ENCODE assay signal across 24 cellular contexts in the genomic region with DNA sequence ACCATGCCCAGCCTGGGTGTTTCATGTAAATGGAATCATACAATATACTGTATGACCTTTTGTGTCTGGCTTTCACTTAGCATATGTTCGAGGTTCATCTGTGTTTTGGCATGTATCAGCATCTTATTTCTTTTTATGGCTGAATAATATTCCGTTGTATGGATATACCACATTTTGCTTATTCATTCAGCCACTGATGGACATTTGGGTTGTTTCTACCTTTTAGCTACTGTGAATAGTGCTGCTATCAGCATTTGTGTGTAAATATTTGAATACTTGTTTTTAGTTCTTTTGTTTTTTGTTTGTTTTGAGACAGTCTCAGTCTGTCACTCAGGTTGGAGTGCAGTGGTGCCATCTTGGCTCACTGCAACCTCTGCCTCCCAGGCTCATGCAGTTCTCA.
"Had no signal": no experiment of that assay in that cellular context is flagged by ENCODE, and none has a peak within 500 bp of the region (broad histone marks: within the 10 kb centered on the region; RNA-seq: fewer than 3 reads in every experiment).

No MANE protein-coding gene starts in this region.

- H3K4me2 ChIP-seq: neural progenitor cell had no signal

- H3K4me3 ChIP-seq: neural progenitor cell, ovary, psoas muscle, right lobe of liver, sigmoid colon, stomach, thoracic aorta, thyroid gland, tibial nerve, upper lobe of left lung, vagina had no signal

- H3K9me3 ChIP-seq: ovary, psoas muscle, right lobe of liver, sigmoid colon, stomach, thoracic aorta, thyroid gland, tibial nerve, upper lobe of left lung, vagina had no signal

- H3K27me3 ChIP-seq: neural progenitor cell, ovary, right lobe of liver, sigmoid colon, stomach, thyroid gland, tibial nerve, upper lobe of left lung, vagina had no signal

- H3K27ac ChIP-seq: neural progenitor cell, ovary, parathyroid adenoma, psoas muscle, right lobe of liver, sigmoid colon, stomach, thoracic aorta, thyroid gland, tibial nerve, upper lobe of left lung, vagina had no signal

- ATAC-seq: natural killer cell; right cardiac atrium; stimulated activated memory B cell treated with anti-CD40 and anti-IgM and Interleukin-4, amounts not matched to agents 10 μg/mL and 1 μg/mL and 100 μg/mL, for 72 hours had no signal

- H3K36me3 ChIP-seq: ovary had no signal

- H3K9ac ChIP-seq: neural progenitor cell, parathyroid adenoma had no signal

- DNase-seq: natural killer cell; occipital lobe; ovary; psoas muscle; right cardiac atrium; right lobe of liver; sigmoid colon; small intestine; stimulated activated CD4-positive, alpha-beta T cell treated with anti-CD3 and anti-CD28 coated beads, Interleukin-1b, Interleukin-23, amount 100 ng/mL, for 48 hours; stimulated activated CD4-positive, alpha-beta T cell treated with anti-CD3 and anti-CD28 coated beads, Interleukin-4, amount 100 ng/mL, for 1 hour; stimulated activated CD4-positive, alpha-beta T cell treated with anti-CD3 and anti-CD28 coated beads, Interleukin-4, amount 100 ng/mL, for 4 hours; stimulated activated CD8-positive, alpha-beta memory T cell treated with anti-CD3 and anti-CD28 coated beads, Interleukin-4, amount 100 ng/mL, for 48 hours; stimulated activated naive CD4-positive, alpha-beta T cell; stomach; thyroid gland; trophoblast cell; upper lobe of left lung had no signal

- H3K4me1 ChIP-seq: neural progenitor cell had no signal

- H2AFZ ChIP-seq: neural progenitor cell, parathyroid adenoma had no signal

- FAIRE-seq: small intestine, urothelium cell line had no signal
